ENCODE assay signal across 1 cellular context in genomic region chr14:39233680-39234326, GRCh38.
TF ChIP-seq lines count a peak whose summit lies in the region.

TSS of gene MIA2 (plus strand) at chr14:39233915. CDS start at chr14:39234115, 200 bp downstream.

TF ChIP-seq in IMR-90, 13 proteins besides CTCF, POLR2A, EP300 and RAD21 (continued from another document):
- TF ChIP-seq BHLHE40 (IDR thresholded peaks at IDR 0.05; ENCODE audit: low read depth, low read length) (no peak), RFX5 (IDR thresholded peaks at IDR 0.05; ENCODE audit: low read depth, low read length) (no peak), SMC3 (IDR thresholded peaks at IDR 0.05; ENCODE audit: low read depth, low read length) (no peak)
